8 cellular contexts compared by ENCODE assay signal in genomic region chr12:9284197-9284596, GRCh38.
DNase-seq lines count a peak whose midpoint lies in the region; ATAC-seq and TF ChIP-seq lines count a peak whose summit lies in the region.
"Not testable (repeated sequence)": the region's sequence is repeated elsewhere in the genome, so short reads cannot be mapped to it uniquely, and the experiment has no call there.

No MANE protein-coding gene starts in this region.

- H3K4me1 Mint-ChIP-seq in progenitor cell of endocrine pancreas (ENCODE audit: low read depth): not testable (repeated sequence)

- H3K4me3 Mint-ChIP-seq in progenitor cell of endocrine pancreas (ENCODE audit: low read depth): peak overlapping the region; percentile 99

- not testable (repeated sequence) for H3K9me3 Mint-ChIP-seq in progenitor cell of endocrine pancreas (ENCODE audit: low read depth)

- not testable (repeated sequence) for H3K36me3 ChIP-seq in ACC112 (ENCODE audit: insufficient read depth, low read length); iPS-20b (ENCODE audit: insufficient read depth, low read depth, low read length)

- DNase-seq in NB4 (ENCODE audit: low read depth): peak; percentile 37
- DNase-seq in activated CD4-positive, alpha-beta T cell treated with anti-CD3 and anti-CD28 coated beads, Interleukin-2, amount 50 U/mL, for 4 hours: peak; percentile 5 to 9
- DNase-seq in dermis blood vessel endothelial cell: peak; percentile 28
- peak; percentile 36 for DNase-seq in progenitor cell of endocrine pancreas (ENCODE audit: low spot score, unreplicated experiment)

- not testable (repeated sequence) for H3K27me3 ChIP-seq in ACC112 (ENCODE audit: insufficient read depth, low read length); iPS-20b (ENCODE audit: insufficient read depth, low read length)

- H3K79me2 ChIP-seq in ACC112 (ENCODE audit: control insufficient read depth, insufficient read depth, low read length, unreplicated experiment): not testable (repeated sequence)

- peak overlapping the region; percentile 88 for H3K9ac ChIP-seq in iPS-20b (ENCODE audit: low read depth, low read length)

- TF ChIP-seq CTCF in NB4 (IDR thresholded peaks at IDR 0.05; ENCODE audit: low read depth, low read length): not testable (repeated sequence)
- peak; percentile 22 for TF ChIP-seq CTCF in progenitor cell of endocrine pancreas (IDR thresholded peaks at IDR 0.05; ENCODE audit: unreplicated experiment)

- peak; percentile 34 for ATAC-seq in GM18868 (IDR thresholded peaks at IDR 0.05; ENCODE audit: unreplicated experiment)
- peak; percentile 61 for ATAC-seq in HG02759 (IDR thresholded peaks at IDR 0.05; ENCODE audit: unreplicated experiment)

- not testable (repeated sequence) for H3K4me1 ChIP-seq in ACC112 (ENCODE audit: control insufficient read depth, insufficient read depth, low read length, unreplicated experiment); iPS-20b (ENCODE audit: insufficient read depth, low read length)

- not testable (repeated sequence) for TF ChIP-seq POLR2A in NB4 (IDR thresholded peaks at IDR 0.05; ENCODE audit: extremely low read depth, insufficient read length)

- H3K27ac Mint-ChIP-seq in progenitor cell of endocrine pancreas: peak overlapping the region; percentile 99

- H2AFZ ChIP-seq in ACC112 (ENCODE audit: low read length, unreplicated experiment): peak overlapping the region; percentile 68

- H3K27me3 Mint-ChIP-seq in progenitor cell of endocrine pancreas: not testable (repeated sequence)

- H3K36me3 Mint-ChIP-seq in progenitor cell of endocrine pancreas (ENCODE audit: insufficient read depth): not testable (repeated sequence)

- H3K9me3 ChIP-seq in iPS-20b (ENCODE audit: insufficient read depth, low read depth, low read length): not testable (repeated sequence)

- H3K27ac ChIP-seq in ACC112 (ENCODE audit: low read depth, low read length); iPS-20b (ENCODE audit: low read length): not testable (repeated sequence)

- peak overlapping the region; percentile 79 for H3K4me3 ChIP-seq in ACC112 (ENCODE audit: low read depth, low read length)
- peak overlapping the region; percentile 74 for H3K4me3 ChIP-seq in NB4 (ENCODE audit: low read depth, low read length)
- peak overlapping the region; percentile 77 for H3K4me3 ChIP-seq in iPS-20b (ENCODE audit: low read length)
